ENCODE assay signal across 12 cellular contexts in the genomic region with DNA sequence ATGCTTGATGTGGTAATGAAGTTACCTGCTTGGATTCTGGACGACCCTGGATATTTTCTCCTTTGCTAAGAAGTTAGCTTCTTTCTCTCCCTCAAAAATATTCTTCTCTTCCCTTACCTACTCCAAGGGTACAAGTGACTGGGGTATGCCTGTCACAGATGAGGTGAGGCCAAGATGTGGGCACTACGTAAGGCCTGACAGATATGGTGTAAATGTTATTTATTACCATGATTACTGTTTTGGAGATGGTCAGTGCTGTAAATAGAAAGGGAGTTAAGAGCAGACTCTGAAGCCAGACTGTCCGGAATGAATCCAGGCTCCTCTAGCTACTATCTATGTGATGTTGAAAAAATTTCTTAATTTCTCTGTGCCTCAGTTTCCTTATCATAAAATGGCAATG. TPM values are rescaled to one million over a fixed set of nuclear protein-coding genes. Genes with fewer than 3 reads are reported as not detected.
DNase-seq lines count a peak whose midpoint lies in the region; ATAC-seq, FAIRE-seq and TF ChIP-seq lines count a peak whose summit lies in the region.
"Had no signal": no experiment of that assay in that cellular context is flagged by ENCODE, and none has a peak within 500 bp of the region (broad histone marks: within the 10 kb centered on the region; RNA-seq: fewer than 3 reads in every experiment).

No MANE protein-coding gene starts in this region.

- H3K27me3 Mint-ChIP-seq in Calu3 (ENCODE audit: unreplicated experiment) (no peaks in the 10 kb centered on the region), IgD-negative memory B cell (no peaks in the 10 kb centered on the region)

- FAIRE-seq in urothelium cell line (lab: Jason Lieb, UNC): no peak
- FAIRE-seq: HTR-8/SVneo had no signal

- H3K27ac Mint-ChIP-seq in Calu3 (ENCODE audit: unreplicated experiment) (peak overlapping the region; percentile 62), IgD-negative memory B cell (peak overlapping the region in 2 of 3 donors; percentile 0 to 96)

- H3K27me3 ChIP-seq in breast epithelium (no peaks in the 10 kb centered on the region), neural cell (ENCODE audit: insufficient read depth, low read depth, low read length) (no peaks in the 10 kb centered on the region)
- H3K27me3 ChIP-seq: thyroid gland had no signal

- no peak for TF ChIP-seq RAD21 in neural cell (conservative IDR thresholded peaks at IDR 0.05)

- H3K4me2 ChIP-seq in neural cell (ENCODE audit: low read length): peak overlapping the region; percentile 74

- H3K9me3 Mint-ChIP-seq in Calu3 (ENCODE audit: low read depth, unreplicated experiment): no peaks in the 10 kb centered on the region
- no peaks in the 10 kb centered on the region for H3K9me3 Mint-ChIP-seq in IgD-negative memory B cell

- no peak for TF ChIP-seq CTCF in Calu3 (IDR thresholded peaks at IDR 0.05; ENCODE audit: unreplicated experiment)
- no peak for TF ChIP-seq CTCF in breast epithelium (IDR thresholded peaks at IDR 0.05)
- no peak for TF ChIP-seq CTCF in neural cell (IDR thresholded peaks at IDR 0.05; ENCODE audit: poor library complexity, severe bottlenecking)

- H3F3A ChIP-seq in neural cell (ENCODE audit: insufficient read depth, low read length, poor library complexity, severe bottlenecking): no peaks in the 10 kb centered on the region

- no peaks in the 10 kb centered on the region for H3K4me1 Mint-ChIP-seq in Calu3 (ENCODE audit: low read depth, unreplicated experiment)
- peaks cover 8 to 21% (median 15%) of the 10 kb centered on the region in 3 donors for H3K4me1 Mint-ChIP-seq in IgD-negative memory B cell

- DNase-seq in Calu3 (no peak), breast epithelium (ENCODE audit: low spot score in 2 of 2) (no peak), urothelium cell line (ENCODE audit: low spot score) (no peak), NCI-H1694 (lab: John Stamatoyannopoulos, UW) (no peak)
- DNase-seq: activated CD4-positive, CD25-positive, alpha-beta regulatory T cell treated with anti-CD3 and anti-CD28 coated beads, Interleukin-2, amount 50 U/mL, for 72 hours; stimulated activated CD4-positive, alpha-beta T cell treated with anti-CD3 and anti-CD28 coated beads, Interleukin-15, amount 100 ng/mL, for 24 hours had no signal

- CTCF ChIA-PET in Calu3 (lab: Charles Lee): no interaction called here

- H3K36me3 ChIP-seq in breast epithelium (no peaks in the 10 kb centered on the region), neural cell (ENCODE audit: insufficient read depth, low read length) (no peaks in the 10 kb centered on the region)
- H3K36me3 ChIP-seq: thyroid gland had no signal

- H3K9me3 ChIP-seq in breast epithelium: no peaks in the 10 kb centered on the region
- no peaks in the 10 kb centered on the region for H3K9me3 ChIP-seq in neural cell (ENCODE audit: low read length)
- H3K9me3 ChIP-seq: thyroid gland had no signal

- no peak for TF ChIP-seq POLR2A in breast epithelium (IDR thresholded peaks at IDR 0.05)

- no peak overlapping the region for H2AFZ ChIP-seq in neural cell (ENCODE audit: low read depth, low read length)

- peaks cover 0 to 4% of the 10 kb centered on the region in 2 donors for H3K4me1 ChIP-seq in breast epithelium

- peak overlapping the region in 2 of 3 donors; percentile 91 to 98 for H3K4me3 ChIP-seq in breast epithelium
- peak overlapping the region; percentile 98 for H3K4me3 ChIP-seq in neural cell (ENCODE audit: low read length)

- H4K20me1 ChIP-seq in neural cell (ENCODE audit: insufficient read depth): no peaks in the 10 kb centered on the region

- peak overlapping the region; percentile 86 for H3K9ac ChIP-seq in neural cell (ENCODE audit: low read length)

- intact Hi-C loops in Calu3 (cut with micrococcal nuclease; ENCODE audit: unreplicated experiment): no loop called here
- intact Hi-C loops in breast epithelium (cut with DNase I; ENCODE audit: low total_unique reads): no loop called here

- TSS peak; percentile 71 for BruUV-seq in Calu3 (replicated peaks; lab: Mats Ljungman, UMichigan)

- peaks cover 42% of the 10 kb centered on the region for H3K79me2 ChIP-seq in neural cell (replicated peaks; ENCODE audit: insufficient read depth, low read length)

- H3K9me2 ChIP-seq in neural cell (ENCODE audit: insufficient read depth, low read length): no peaks in the 10 kb centered on the region

- no peak for TF ChIP-seq EP300 in neural cell (conservative IDR thresholded peaks at IDR 0.05; ENCODE audit: poor library complexity, severe bottlenecking)

- peak overlapping the region; percentile 84 for H3K4me3 Mint-ChIP-seq in Calu3 (ENCODE audit: low read depth, unreplicated experiment)
- peak overlapping the region; percentile 85 to 98 (median 95) for H3K4me3 Mint-ChIP-seq in IgD-negative memory B cell

- H3K27ac ChIP-seq in breast epithelium (no peak overlapping the region), neural cell (ENCODE audit: low read length) (peak overlapping the region; percentile 77)

- ATAC-seq in HG03045 (IDR thresholded peaks at IDR 0.05; ENCODE audit: unreplicated experiment) (no peak), HG02763 (IDR thresholded peaks at IDR 0.05; ENCODE audit: unreplicated experiment) (no peak)

- H3K36me3 Mint-ChIP-seq in Calu3 (ENCODE audit: insufficient read depth, unreplicated experiment): peaks cover 22% of the 10 kb centered on the region
- peaks cover 5% of the 10 kb centered on the region for H3K36me3 Mint-ChIP-seq in IgD-negative memory B cell

TF ChIP-seq in neural cell, 6 proteins besides CTCF, POLR2A, EP300 and RAD21:
- TF ChIP-seq POLR2AphosphoS5 (IDR thresholded peaks at IDR 0.05): no peak

RNA-seq across cellular contexts. Expression of gene KIAA1958, which starts 1.1 kb away (rescaled TPM):
- total RNA-seq in Calu3 (2022) (10.5 and 13.0 TPM in 2 replicates), breast epithelium (10 to 100 TPM in 2 of 3 donors, 1 to 10 TPM in 1; 2.9 to 16.5 (median 11.8) TPM)
- polyA plus RNA-seq in IgD-negative memory B cell (0.98 TPM), neural cell (8.4 and 8.7 TPM in 2 replicates)
- 49.4 and 66.1 TPM in 2 replicates for polyA minus RNA-seq in neural cell
